ENCODE assay signal across 11 cellular contexts in genomic region chr18:14693882-14694281, GRCh38. TPM values are rescaled to one million over a fixed set of nuclear protein-coding genes. Genes with fewer than 3 reads are reported as not detected.
"Had no signal": no experiment of that assay in that cellular context is flagged by ENCODE, and none has a peak within 500 bp of the region (broad histone marks: within the 10 kb centered on the region; RNA-seq: fewer than 3 reads in every experiment).

No MANE protein-coding gene starts in this region.

RNA-seq across cellular contexts. Expression of gene ANKRD30B, which starts 54.1 kb away (rescaled TPM):
- total RNA-seq: activated B cell treated with CpG ODN at 0.5 μM for 24 hours; activated CD4-positive, alpha-beta T cell treated with anti-CD3 and anti-CD28 coated beads, Interleukin-2, amount 10 ng/mL, durations not matched to agents 24 days and 14 days; activated CD8-positive, alpha-beta memory T cell treated with anti-CD3 and anti-CD28 coated beads for 36 hours; activated CD8-positive, alpha-beta T cell treated with anti-CD3 and anti-CD28 coated beads for 36 hours; activated naive CD4-positive, alpha-beta T cell treated with anti-CD3 and anti-CD28 coated beads, Interleukin-2, amount 50 U/mL, for 72 hours; activated T-cell treated with anti-CD3 and anti-CD28 coated beads, Interleukin-2, amount 50 U/mL, for 72 hours; activated T-helper 2 cell treated with anti-CD3 and anti-CD28 coated beads, Interferon-gamma antibody, Interleukin-2, Interleukin-4, amounts not matched to agents 10 μg/mL and 5 μg/mL and 100 μg/mL, durations not matched to agents 14 hours and 24 hours and 36 hours; NCI-H460; PC-9; SJSA1 had no signal
- polyA plus RNA-seq: SK-N-SH had no signal
